In the genomic region with DNA sequence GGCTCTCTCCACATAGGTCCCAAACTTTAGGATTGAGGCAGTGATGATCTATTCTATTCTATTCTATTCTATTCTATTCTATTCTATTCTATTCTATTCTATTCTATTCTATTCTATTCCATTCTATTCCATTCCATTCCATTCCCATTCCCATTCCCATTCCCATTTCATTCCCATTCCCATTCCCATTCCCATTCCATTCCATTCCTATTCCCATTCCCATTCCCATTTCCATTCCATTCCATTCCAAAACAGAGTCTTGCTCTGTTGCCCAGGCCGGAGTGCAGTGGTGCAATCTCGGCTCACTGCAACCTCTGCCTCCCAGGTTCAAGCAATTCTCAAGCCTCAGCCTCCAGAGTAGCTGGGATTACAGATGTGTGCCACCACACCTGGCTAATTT, we compare ENCODE assay signal across 19 cellular contexts. TPM values are rescaled to one million over a fixed set of nuclear protein-coding genes. Genes with fewer than 3 reads are reported as not detected.
"Had no signal": no experiment of that assay in that cellular context is flagged by ENCODE, and none has a peak within 500 bp of the region (broad histone marks: within the 10 kb centered on the region; RNA-seq: fewer than 3 reads in every experiment).

No MANE protein-coding gene starts in this region.

RNA-seq across cellular contexts. Expression of a gene that starts 9.5 kb away (rescaled TPM):
- total RNA-seq: activated naive CD4-positive, alpha-beta T cell treated with anti-CD3 and anti-CD28 coated beads for 36 hours; activated naive CD4-positive, alpha-beta T cell treated with anti-CD3 and anti-CD28 coated beads, Interleukin-2, amount 50 U/mL, for 72 hours; activated naive CD8-positive, alpha-beta T cell treated with anti-CD3 and anti-CD28 coated beads for 36 hours; activated naive CD8-positive, alpha-beta T cell treated with anti-CD3 and anti-CD28 coated beads, Interleukin-2, amount 10 ng/mL, durations not matched to agents 7 days and 5 days; activated T-cell treated with anti-CD3 and anti-CD28 coated beads, Interleukin-2, amount 50 U/mL, for 4 hours; activated T-cell treated with anti-CD3 and anti-CD28 coated beads, Interleukin-2, amount 50 U/mL, for 72 hours; activated T-helper 1 cell treated with anti-CD3 and anti-CD28 coated beads, Interleukin-12 subunit alpha, Interleukin-12 subunit beta, Interleukin-2, Interleukin-4 antibody, amounts not matched to agents 30 ng/mL and 10 ng/mL and 1 ng/mL, durations not matched to agents 14 hours and 24 hours and 36 hours; activated T-helper 17 cell treated with anti-CD3 and anti-CD28 coated beads, Interleukin-2, amount 50 U/mL, for 72 hours; activated T-helper 2 cell treated with anti-CD3 and anti-CD28 coated beads, Interferon-gamma antibody, Interleukin-2, Interleukin-4, amounts not matched to agents 10 μg/mL and 5 μg/mL and 100 μg/mL, durations not matched to agents 14 hours and 24 hours and 36 hours; adrenal gland; aorta; ascending aorta; astrocyte; body of pancreas; bronchial epithelial cell; cerebellum; chondrocyte had no signal
- polyA plus RNA-seq: aorta, cardiac muscle cell had no signal

RNA-seq across cellular contexts. Expression of a gene that starts 32.2 kb away (rescaled TPM):
- total RNA-seq: activated naive CD4-positive, alpha-beta T cell treated with anti-CD3 and anti-CD28 coated beads for 36 hours; activated naive CD4-positive, alpha-beta T cell treated with anti-CD3 and anti-CD28 coated beads, Interleukin-2, amount 50 U/mL, for 72 hours; activated naive CD8-positive, alpha-beta T cell treated with anti-CD3 and anti-CD28 coated beads for 36 hours; activated naive CD8-positive, alpha-beta T cell treated with anti-CD3 and anti-CD28 coated beads, Interleukin-2, amount 10 ng/mL, durations not matched to agents 7 days and 5 days; activated T-cell treated with anti-CD3 and anti-CD28 coated beads, Interleukin-2, amount 50 U/mL, for 4 hours; activated T-cell treated with anti-CD3 and anti-CD28 coated beads, Interleukin-2, amount 50 U/mL, for 72 hours; activated T-helper 1 cell treated with anti-CD3 and anti-CD28 coated beads, Interleukin-12 subunit alpha, Interleukin-12 subunit beta, Interleukin-2, Interleukin-4 antibody, amounts not matched to agents 30 ng/mL and 10 ng/mL and 1 ng/mL, durations not matched to agents 14 hours and 24 hours and 36 hours; activated T-helper 17 cell treated with anti-CD3 and anti-CD28 coated beads, Interleukin-2, amount 50 U/mL, for 72 hours; activated T-helper 2 cell treated with anti-CD3 and anti-CD28 coated beads, Interferon-gamma antibody, Interleukin-2, Interleukin-4, amounts not matched to agents 10 μg/mL and 5 μg/mL and 100 μg/mL, durations not matched to agents 14 hours and 24 hours and 36 hours; aorta; ascending aorta; astrocyte; body of pancreas; bronchial epithelial cell; cardiac septum; cerebellum; chondrocyte had no signal
- polyA plus RNA-seq: aorta, cardiac muscle cell had no signal
